8 cellular contexts compared by ENCODE assay signal in the genomic region with DNA sequence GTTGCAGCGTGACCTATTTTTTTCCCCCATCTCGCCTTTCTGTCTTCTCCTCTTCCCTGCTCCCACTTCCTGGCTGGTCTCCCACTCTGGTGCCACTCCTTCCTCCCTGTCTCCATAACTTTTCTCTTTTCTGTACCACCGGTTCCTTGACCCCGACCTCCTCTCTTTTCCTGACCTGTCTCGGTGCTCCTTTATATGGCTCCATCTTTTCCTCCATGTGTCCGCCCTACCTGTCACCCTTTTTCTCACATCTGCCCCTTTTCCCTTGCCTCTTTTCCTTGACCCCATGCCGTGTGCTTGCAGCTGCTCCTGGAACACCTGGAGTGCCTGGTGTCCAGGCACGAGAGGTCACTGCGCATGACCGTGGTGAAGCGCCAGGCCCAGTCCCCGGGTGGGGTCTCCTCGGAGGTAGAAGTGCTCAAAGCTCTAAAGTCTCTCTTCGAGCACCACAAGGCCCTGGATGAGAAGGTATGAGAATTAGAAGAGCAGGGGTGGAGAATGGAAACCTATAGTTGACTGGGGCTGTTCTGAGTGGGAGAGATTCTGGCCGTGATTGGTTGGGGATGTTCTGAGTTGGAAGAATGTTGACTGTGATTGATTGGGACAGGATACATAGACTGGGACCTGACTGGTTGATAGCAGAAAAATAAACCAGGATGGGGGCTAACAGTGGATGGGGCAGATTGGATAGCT. TPM values are rescaled to one million over a fixed set of nuclear protein-coding genes. Genes with fewer than 3 reads are reported as not detected.
DNase-seq lines count a peak whose midpoint lies in the region; ATAC-seq, FAIRE-seq and TF ChIP-seq lines count a peak whose summit lies in the region.

No MANE protein-coding gene starts in this region.

- POLR2A ChIA-PET in T-cell (lab: Charles Lee) = interaction anchor here (0.5 to 0.7 kb wide), 2 partner anchors 20 to 290 kb away, joined by 3 read pairs; no protein-coding TSS in a partner anchor

- H3K27ac Mint-ChIP-seq in activated CD8-positive, alpha-beta memory T cell treated with anti-CD3 and anti-CD28 coated beads, Interleukin-2, amount 10 ng/mL, durations not matched to agents 7 days and 5 days = peak overlapping the region; percentile 7
- H3K27ac Mint-ChIP-seq in T-cell = peak overlapping the region in 1 of 2 donors; percentile 4

- H3K4me1 Mint-ChIP-seq in activated CD8-positive, alpha-beta memory T cell treated with anti-CD3 and anti-CD28 coated beads, Interleukin-2, amount 10 ng/mL, durations not matched to agents 7 days and 5 days = peaks cover 14% of the 10 kb centered on the region
- peaks cover 19 to 23% (median 21%) of the 10 kb centered on the region in 3 donors for H3K4me1 Mint-ChIP-seq in T-cell

- no peaks in the 10 kb centered on the region for H3K27me3 ChIP-seq in iPS DF 6.9 (ENCODE audit: control insufficient read depth, insufficient read depth, low read length)
- no peaks in the 10 kb centered on the region for H3K27me3 ChIP-seq in suprapubic skin
- no peaks in the 10 kb centered on the region for H3K27me3 ChIP-seq in pancreas

- H3K27ac ChIP-seq in iPS DF 6.9 (ENCODE audit: low read length) = no peak overlapping the region
- no peak overlapping the region for H3K27ac ChIP-seq in suprapubic skin
- H3K27ac ChIP-seq in pancreas = no peak overlapping the region

- peaks cover 5% of the 10 kb centered on the region for H3K27me3 Mint-ChIP-seq in activated CD8-positive, alpha-beta memory T cell treated with anti-CD3 and anti-CD28 coated beads, Interleukin-2, amount 10 ng/mL, durations not matched to agents 7 days and 5 days
- H3K27me3 Mint-ChIP-seq in T-cell = peaks cover 0 to 3% of the 10 kb centered on the region in 2 donors

- H3K4me3 ChIP-seq in iPS DF 6.9 (ENCODE audit: low read length) (peak overlapping the region; percentile 10; the same call in 1 of the 2 replicates), suprapubic skin (peak overlapping the region; percentile 26), pancreas (peak overlapping the region in 1 of 4 donors; percentile 39)

- H3K4me3 Mint-ChIP-seq in activated CD8-positive, alpha-beta memory T cell treated with anti-CD3 and anti-CD28 coated beads, Interleukin-2, amount 10 ng/mL, durations not matched to agents 7 days and 5 days = peak overlapping the region; percentile 71
- H3K4me3 Mint-ChIP-seq in T-cell = peak overlapping the region; percentile 78 to 85 (median 78)

- no peaks in the 10 kb centered on the region for H3K9me3 Mint-ChIP-seq in activated CD8-positive, alpha-beta memory T cell treated with anti-CD3 and anti-CD28 coated beads, Interleukin-2, amount 10 ng/mL, durations not matched to agents 7 days and 5 days (ENCODE audit: low read depth)
- no peaks in the 10 kb centered on the region for H3K9me3 Mint-ChIP-seq in T-cell

- TF ChIP-seq CTCF in suprapubic skin (IDR thresholded peaks at IDR 0.05) (no peak), pancreas (IDR thresholded peaks at IDR 0.05) (no peak)

- intact Hi-C loops in pancreas (cut with DNase I) = no loop called here

- no CpG with 5 or more reads among the region's 15 CpGs for WGBS in iPS DF 6.9 (ENCODE audit: insufficient coverage, insufficient read length)
- WGBS in suprapubic skin = 47% methylated on average over 15 of the region's 15 CpGs
- WGBS in pancreas, 2 donors = 40 to 50% methylated on average over 15 of the region's 15 CpGs

- H3K9me3 ChIP-seq in iPS DF 6.9 (ENCODE audit: control insufficient read depth, insufficient read depth, low read length) = no peaks in the 10 kb centered on the region
- H3K9me3 ChIP-seq in suprapubic skin = no peaks in the 10 kb centered on the region
- no peaks in the 10 kb centered on the region for H3K9me3 ChIP-seq in pancreas

- ATAC-seq in activated CD8-positive, alpha-beta memory T cell treated with anti-CD3 and anti-CD28 coated beads, Interleukin-2, amount 10 ng/mL, durations not matched to agents 7 days and 5 days = no peak
- ATAC-seq in T-cell (replicated peaks in 1 of 4) (no peak), GM19035 (IDR thresholded peaks at IDR 0.05; ENCODE audit: unreplicated experiment) (no peak), pancreas (no peak)

- H3K36me3 ChIP-seq in iPS DF 6.9 (ENCODE audit: control insufficient read depth, insufficient read depth, low read length) (no peaks in the 10 kb centered on the region), suprapubic skin (no peaks in the 10 kb centered on the region), pancreas (no peaks in the 10 kb centered on the region)

- DNase-seq in activated CD8-positive, alpha-beta memory T cell treated with anti-CD3 and anti-CD28 coated beads, Interleukin-2, amount 10 ng/mL, durations not matched to agents 7 days and 5 days = no peak
- DNase-seq in activated CD8-positive, alpha-beta memory T cell treated with anti-CD3 and anti-CD28 coated beads, Interleukin-2, amount 50 U/mL, for 48 hours = no peak
- DNase-seq in T-cell (no peak), iPS DF 6.9 (ENCODE audit: low read depth, low spot score) (no peak), suprapubic skin (ENCODE audit: low spot score in 2 of 2) (no peak), GM19240 (ENCODE audit: insufficient read length, low spot score) (no peak), pancreas (no peak)

- no peak for TF ChIP-seq EP300 in suprapubic skin (IDR thresholded peaks at IDR 0.05)

- no peak for FAIRE-seq in pancreas (lab: Jason Lieb, UNC)

- peaks cover 5% of the 10 kb centered on the region for H3K4me1 ChIP-seq in iPS DF 6.9 (ENCODE audit: control insufficient read depth, insufficient read depth, low read length)
- H3K4me1 ChIP-seq in suprapubic skin = peaks cover 35% of the 10 kb centered on the region
- H3K4me1 ChIP-seq in pancreas = peaks cover 0 to 3% (median 0%) of the 10 kb centered on the region in 3 donors

- CTCF ChIA-PET in activated CD8-positive, alpha-beta memory T cell treated with anti-CD3 and anti-CD28 coated beads, Interleukin-2, amount 10 ng/mL, durations not matched to agents 7 days and 5 days (lab: Charles Lee) = interaction anchor here (0.6 to 2.5 kb wide), 16 partner anchors 9 to 340 kb away, joined by 3 to 20 read pairs (median 4); partner anchors contain the start of genes GYS1, LIN7B and RUVBL2
- CTCF ChIA-PET in T-cell (lab: Charles Lee) = interaction anchor here in 1 of 2 donors (0.6 to 3.8 kb wide), 6 partner anchors 15 to 142 kb away, joined by 3 to 21 read pairs (median 8); partner anchors contain the start of genes GYS1, LIN7B and RUVBL2

- H3K36me3 Mint-ChIP-seq in activated CD8-positive, alpha-beta memory T cell treated with anti-CD3 and anti-CD28 coated beads, Interleukin-2, amount 10 ng/mL, durations not matched to agents 7 days and 5 days = no peaks in the 10 kb centered on the region
- no peaks in the 10 kb centered on the region for H3K36me3 Mint-ChIP-seq in T-cell

- no peak for TF ChIP-seq POLR2A in suprapubic skin (IDR thresholded peaks at IDR 0.05)

RNA-seq across cellular contexts. Expression of gene PPFIA3, which starts 9.3 kb away (rescaled TPM):
- total RNA-seq in activated CD8-positive, alpha-beta memory T cell treated with anti-CD3 and anti-CD28 coated beads, Interleukin-2, amount 10 ng/mL, durations not matched to agents 7 days and 5 days = 1 to 10 TPM; 1.7 to 3.6 TPM
- total RNA-seq in T-cell (1 to 10 TPM; 3.8 to 4.7 (median 4.1) TPM), suprapubic skin (10 to 100 TPM; 42.7 to 50.1 (median 46.6) TPM), pancreas (1 to 10 TPM; 4.1 to 8.0 (median 6.0) TPM)
- 10 to 100 TPM; 27.4 to 39.7 TPM for polyA plus RNA-seq in pancreas

RNA-seq across cellular contexts. Expression of gene C19orf73, which starts 9.7 kb away (rescaled TPM):
- total RNA-seq in activated CD8-positive, alpha-beta memory T cell treated with anti-CD3 and anti-CD28 coated beads, Interleukin-2, amount 10 ng/mL, durations not matched to agents 7 days and 5 days = 1 to 10 TPM; 1.6 to 1.8 TPM
- total RNA-seq in T-cell = 1 to 10 TPM; 2.1 to 3.7 (median 2.5) TPM
- 1 to 10 TPM in 3 of 4 donors, not detected in 1; 5.2 to 9.3 (median 5.9) TPM for total RNA-seq in suprapubic skin
- 1 to 10 TPM; 1.4 to 2.1 (median 1.6) TPM for total RNA-seq in pancreas
- 1 to 10 TPM; 4.9 to 9.8 TPM for polyA plus RNA-seq in pancreas

RNA-seq across cellular contexts. Expression of gene LIN7B, which starts 14.5 kb away (rescaled TPM):
- total RNA-seq in activated CD8-positive, alpha-beta memory T cell treated with anti-CD3 and anti-CD28 coated beads, Interleukin-2, amount 10 ng/mL, durations not matched to agents 7 days and 5 days = 1 to 10 TPM; 3.3 to 5.7 TPM
- total RNA-seq in T-cell (10 to 100 TPM in 3 of 5 donors, 1 to 10 TPM in 2; 8.1 to 17.8 (median 12.9) TPM), suprapubic skin (10 to 100 TPM; 20.0 to 39.8 (median 32.3) TPM), pancreas (1 to 10 TPM; 4.7 to 6.5 (median 4.9) TPM)
- 10 to 100 TPM; 19.1 to 20.7 TPM for polyA plus RNA-seq in pancreas

RNA-seq across cellular contexts. Expression of gene HRC, which starts 26.5 kb away (rescaled TPM):
- not detected for total RNA-seq in activated CD8-positive, alpha-beta memory T cell treated with anti-CD3 and anti-CD28 coated beads, Interleukin-2, amount 10 ng/mL, durations not matched to agents 7 days and 5 days
- total RNA-seq in T-cell (not detected), suprapubic skin (1 to 10 TPM in 1 of 4 donors, under 1 TPM in 2, not detected in 1; 0.47 to 1.0 (median 0.53) TPM), pancreas (under 1 TPM in 5 of 6 donors, not detected in 1; 0.09 to 0.79 (median 0.25) TPM)
- under 1 TPM; 0.53 to 0.61 TPM for polyA plus RNA-seq in pancreas

RNA-seq across cellular contexts. Expression of gene TRPM4, which starts 28.9 kb away (rescaled TPM):
- under 1 TPM in 1 of 2 experiments, not detected in 1; 0.14 TPM for total RNA-seq in activated CD8-positive, alpha-beta memory T cell treated with anti-CD3 and anti-CD28 coated beads, Interleukin-2, amount 10 ng/mL, durations not matched to agents 7 days and 5 days
- total RNA-seq in T-cell (under 1 TPM in 3 of 5 donors, not detected in 2; 0.43 to 0.89 (median 0.50) TPM), suprapubic skin (10 to 100 TPM; 45.2 to 87.6 (median 62.4) TPM), pancreas (10 to 100 TPM; 11.8 to 29.7 (median 15.2) TPM)
- 10 to 100 TPM; 19.2 to 47.1 TPM for polyA plus RNA-seq in pancreas

Comparison
In these comparisons a context has a peak if more than half of its experiments do, and no peak if none do; other contexts are left out.
1. RNA of gene PPFIA3, which starts 9.3 kb away (total RNA-seq): 42.7 to 50.1 TPM in suprapubic skin; 4.1 to 8.0 TPM in pancreas, 3.8 to 4.7 TPM in T-cell and 1.7 to 3.6 TPM in activated CD8-positive, alpha-beta memory T cell treated with anti-CD3 and anti-CD28 coated beads, Interleukin-2, amount 10 ng/mL, durations not matched to agents 7 days and 5 days; every median in the first group is over 4 times any median in the second.